ENCODE assay signal across 8 cellular contexts in the genomic region with DNA sequence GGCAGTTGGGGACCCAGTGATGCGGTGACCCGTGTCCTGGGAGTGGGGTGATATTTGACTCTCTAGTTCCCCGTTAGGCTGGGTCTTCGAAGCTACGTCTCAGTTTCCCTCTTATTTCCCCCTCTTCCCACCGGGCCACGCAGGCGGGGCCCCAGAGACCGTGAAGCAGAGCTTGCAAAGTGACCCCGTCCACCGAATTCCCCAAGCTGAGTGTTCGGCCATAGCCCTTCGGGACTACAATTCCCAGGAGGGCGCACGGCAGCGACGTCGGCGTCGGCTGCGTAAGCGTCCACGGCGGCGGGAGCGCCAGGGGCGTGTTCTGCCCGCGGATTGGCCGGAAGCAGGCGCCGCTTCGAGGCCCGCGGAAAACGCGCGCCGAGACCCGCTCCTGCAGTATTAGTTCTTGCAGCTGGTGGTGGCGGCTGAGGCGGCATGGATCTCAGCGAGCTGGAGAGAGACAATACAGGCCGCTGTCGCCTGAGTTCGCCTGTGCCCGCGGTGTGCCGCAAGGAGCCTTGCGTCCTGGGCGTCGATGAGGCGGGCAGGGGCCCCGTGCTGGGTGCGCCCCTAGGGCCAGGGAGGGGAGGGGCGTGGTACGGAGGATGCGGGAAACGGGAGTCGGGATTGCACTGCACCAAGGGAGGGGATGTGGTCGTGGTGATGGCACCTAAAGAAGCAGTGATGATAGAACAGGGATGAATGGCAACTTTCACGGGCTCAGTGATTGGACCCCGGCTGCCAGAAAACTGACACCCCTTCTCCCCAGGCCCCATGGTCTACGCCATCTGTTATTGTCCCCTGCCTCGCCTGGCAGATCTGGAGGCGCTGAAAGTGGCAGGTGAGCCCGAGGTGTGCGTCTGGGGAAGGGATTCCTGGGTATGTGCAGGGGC. TPM values are rescaled to one million over a fixed set of nuclear protein-coding genes. Genes with fewer than 3 reads are reported as not detected.
DNase-seq lines count a peak whose midpoint lies in the region; ATAC-seq and TF ChIP-seq lines count a peak whose summit lies in the region.

A gene (plus strand): TSS at position 343 of the 890 bp plus-strand sequence. CDS start 90 bp downstream, at position 433.

- H3K27ac ChIP-seq in ascending aorta, result peak within 1 kb of the TSS; percentile 6 to 31
- peak within 1 kb of the TSS; percentile 1 for H3K27ac ChIP-seq in right cardiac atrium (ENCODE audit: low read length)
- H3K27ac ChIP-seq in aorta (ENCODE audit: low read depth in 1 of 2, low read length in 2 of 2), result no peak within 1 kb of the TSS

- peak within 1 kb of the TSS; percentile 73 for H3K4me3 ChIP-seq in GM08714 (ENCODE audit: low read length)
- peak within 1 kb of the TSS; percentile 61 to 71 for H3K4me3 ChIP-seq in ascending aorta
- H3K4me3 ChIP-seq in right cardiac atrium (ENCODE audit: low read length), result peak within 1 kb of the TSS; percentile 27
- peak within 1 kb of the TSS; percentile 7 to 10 for H3K4me3 ChIP-seq in aorta (ENCODE audit: low read length in 2 of 2)

- TF ChIP-seq CTCF in ascending aorta (IDR thresholded peaks at IDR 0.05), result peak in 1 of 3 experiments; percentile 6

- H3K9me3 ChIP-seq in ascending aorta, result no peaks in the 10 kb centered on the region
- H3K9me3 ChIP-seq in right cardiac atrium (ENCODE audit: control insufficient read depth, low read length), result no peaks in the 10 kb centered on the region
- H3K9me3 ChIP-seq in aorta (ENCODE audit: control insufficient read depth, low read length), result no peaks in the 10 kb centered on the region

- intact Hi-C loops in ascending aorta (cut with DNase I) (loop anchor here (2.0 to 5.0 kb wide), 2 partner anchors 34 to 40 kb away; no protein-coding TSS in a partner anchor), right cardiac atrium (cut with DNase I) (no loop called here), aorta (cut with DNase I) (loop anchor here (5.0 kb wide), 3 partner anchors 34 to 124 kb away; a partner anchor contains a TSS)

- WGBS in right cardiac atrium, result 4% methylated on average over 68 of the region's 68 CpGs
- 4% methylated on average over 57 to 68 of the region's 68 CpGs for WGBS in aorta, 2 donors

- peaks cover 3 to 8% of the 10 kb centered on the region in 2 donors for H3K4me1 ChIP-seq in ascending aorta
- peaks cover 4% of the 10 kb centered on the region for H3K4me1 ChIP-seq in right cardiac atrium (ENCODE audit: control insufficient read depth, insufficient read depth, low read length)
- H3K4me1 ChIP-seq in aorta (ENCODE audit: control insufficient read depth in 1 of 2, insufficient read depth in 2 of 2, low read length in 2 of 2), result no peaks in the 10 kb centered on the region

- DNase-seq in NCI-H146 (lab: John Stamatoyannopoulos, UW) (peak; percentile 96), T-helper 2 cell (peak; percentile 68 to 94 (median 78)), ascending aorta (ENCODE audit: low spot score in 2 of 2) (peak in 1 of 2 donors; percentile 94), right cardiac atrium (peak; percentile 92 to 97 (median 97)), putamen (ENCODE audit: low spot score) (peak; percentile 89), aorta (peak; percentile 94 to 97)

- peak; percentile 86 for ATAC-seq in HG02759 (IDR thresholded peaks at IDR 0.05; ENCODE audit: unreplicated experiment)
- peak; percentile 92 for ATAC-seq in right cardiac atrium
- ATAC-seq in aorta (ENCODE audit: low FRiP score), result peak; percentile 89

- H3K36me3 ChIP-seq in ascending aorta (peaks cover 0 to 3% of the 10 kb centered on the region in 2 donors), aorta (ENCODE audit: control insufficient read depth in 1 of 2, insufficient read depth in 2 of 2, low read length in 1 of 2) (no peaks in the 10 kb centered on the region)

- H3K27me3 ChIP-seq in ascending aorta (no peaks in the 10 kb centered on the region), right cardiac atrium (ENCODE audit: control insufficient read depth, insufficient read depth) (no peaks in the 10 kb centered on the region), aorta (ENCODE audit: control insufficient read depth in 1 of 2, insufficient read depth in 2 of 2, low read length in 1 of 2) (no peaks in the 10 kb centered on the region)

RNA-seq across cellular contexts. Expression of the gene that starts here (rescaled TPM):
- total RNA-seq in ascending aorta (3.4 TPM), right cardiac atrium (1 to 10 TPM; 2.6 to 4.6 (median 3.7) TPM), aorta (1 to 10 TPM; 2.9 to 7.2 TPM)
- polyA plus RNA-seq in right cardiac atrium (3.5 TPM), aorta (1 to 10 TPM; 1.6 to 3.3 TPM)

Comparison
In these comparisons a context has a peak if more than half of its experiments do, and no peak if none do; other contexts are left out.
1. H3K4me3 ChIP-seq: peak in every context shown above with its lines; median percentile 73 in GM08714; 66 in ascending aorta; 27 in right cardiac atrium; 8 in aorta.
2. H3K27ac ChIP-seq: peak in ascending aorta (2 of 2) and right cardiac atrium (single experiment); none in aorta (0 of 2).
3. intact Hi-C loops: an anchor here in ascending aorta (2.0 to 5.0 kb wide) and aorta (5.0 kb wide); none called in right cardiac atrium.
4. Peak in every context shown above with its lines, with median percentiles within 50 percentile points of each other: ATAC-seq.